1 cellular context compared by ENCODE assay signal in genomic region chr6:111559193-111560097, GRCh38.
TF ChIP-seq lines count a peak whose summit lies in the region.

No MANE protein-coding gene starts in this region.

TF ChIP-seq in IMR-90, 13 proteins besides CTCF, POLR2A, EP300 and RAD21:
- no peak for TF ChIP-seq MAFK (IDR thresholded peaks at IDR 0.05; ENCODE audit: low read depth, low read length)
- TF ChIP-seq CHD1 (IDR thresholded peaks at IDR 0.05; ENCODE audit: low read depth, low read length) = no peak
- TF ChIP-seq MXI1 (IDR thresholded peaks at IDR 0.05; ENCODE audit: borderline replicate concordance, low read depth, low read length) = no peak
- no peak for TF ChIP-seq FOS (IDR thresholded peaks at IDR 0.05; ENCODE audit: low read depth, low read length)
- TF ChIP-seq CEBPB (IDR thresholded peaks at IDR 0.05; ENCODE audit: low read depth, low read length) = no peak
- no peak for TF ChIP-seq NFE2L2 (IDR thresholded peaks at IDR 0.05; ENCODE audit: low read depth, low read length)
